In genomic region chr3:15051531-15051930, GRCh38 we compare ENCODE assay signal across 8 cellular contexts. TPM values are rescaled to one million over a fixed set of nuclear protein-coding genes. Genes with fewer than 3 reads are reported as not detected.
DNase-seq lines count a peak whose midpoint lies in the region; ATAC-seq and TF ChIP-seq lines count a peak whose summit lies in the region.

No MANE protein-coding gene starts in this region.

- H3F3A ChIP-seq in GM23248 (ENCODE audit: insufficient read depth), result no peaks in the 10 kb centered on the region; the same call in 1 of the 2 replicates

- 50 to 100% methylated on average over 1 of the region's 1 CpG for WGBS in GM23248 (ENCODE audit: low coverage in 1 of 2, low lambda C conversion rate in 2 of 2, missing lambda C conversion rate in 2 of 2), 2 experiments
- WGBS in endodermal cell (ENCODE audit: insufficient coverage in 1 of 2, insufficient read length in 1 of 2), 2 experiments, result 68 to 80% methylated on average over 1 of the region's 1 CpG
- 57 to 77% methylated on average over 1 of the region's 1 CpG for WGBS in aorta, 2 donors

- no peak overlapping the region for H3K4me3 ChIP-seq in GM23248
- no peak overlapping the region for H3K4me3 ChIP-seq in endodermal cell (ENCODE audit: low read length)
- no peak overlapping the region for H3K4me3 ChIP-seq in aorta (ENCODE audit: low read length in 2 of 2)

- no peaks in the 10 kb centered on the region for H3K9me3 ChIP-seq in GM23248 (ENCODE audit: low read depth)
- no peaks in the 10 kb centered on the region for H3K9me3 ChIP-seq in endodermal cell (ENCODE audit: control insufficient read depth, low read length)
- H3K9me3 ChIP-seq in aorta (ENCODE audit: control insufficient read depth, low read length), result no peaks in the 10 kb centered on the region

- H3K9me3 Mint-ChIP-seq in endodermal cell, result no peaks in the 10 kb centered on the region
- no peaks in the 10 kb centered on the region for H3K9me3 Mint-ChIP-seq in natural killer cell treated with Interleukin-12 subunit alpha and Interleukin-12 subunit beta and Interleukin-15 and Interleukin-18, amount 100 ng/mL, for 72 hours

- H4K20me1 ChIP-seq in GM23248 (ENCODE audit: insufficient read depth), result no peaks in the 10 kb centered on the region

- in situ Hi-C loops in GM23248 (cut with MboI), result no loop called here

- peak; percentile 74 to 75 for ATAC-seq in natural killer cell treated with Interleukin-12 subunit alpha and Interleukin-12 subunit beta and Interleukin-15 and Interleukin-18, amount 100 ng/mL, for 72 hours
- no peak for ATAC-seq in aorta (ENCODE audit: low FRiP score)

- DNase-seq in SIG-M5 treated with dmso at 0.1 percent for 504 hours (lab: John Stamatoyannopoulos, UW; ENCODE audit: unreplicated experiment), result peak; percentile 65
- no peak for DNase-seq in SIG-M5 (lab: John Stamatoyannopoulos, UW)
- peak; percentile 70 for DNase-seq in GM23248
- peak; percentile 6 for DNase-seq in KG1 (lab: John Stamatoyannopoulos, UW)
- peak; percentile 68 for DNase-seq in activated CD4-positive, alpha-beta T cell treated with anti-CD3 and anti-CD28 coated beads for 48 hours
- DNase-seq in endodermal cell, result peak; percentile 93
- DNase-seq in natural killer cell treated with Interleukin-12 subunit alpha and Interleukin-12 subunit beta and Interleukin-15 and Interleukin-18, amount 100 ng/mL, for 72 hours (ENCODE audit: low spot score), result no peak
- DNase-seq in aorta, result no peak

- H3K4me1 Mint-ChIP-seq in endodermal cell, result peaks cover 21% of the 10 kb centered on the region
- H3K4me1 Mint-ChIP-seq in natural killer cell treated with Interleukin-12 subunit alpha and Interleukin-12 subunit beta and Interleukin-15 and Interleukin-18, amount 100 ng/mL, for 72 hours (ENCODE audit: low read depth in 2 of 2), result peaks cover 12 to 24% of the 10 kb centered on the region in 2 donors

- peaks cover 69% of the 10 kb centered on the region for H3K79me2 ChIP-seq in GM23248 (ENCODE audit: insufficient read depth)

- H3K27me3 ChIP-seq in GM23248 (replicated peaks; ENCODE audit: insufficient read depth) (no peaks in the 10 kb centered on the region), endodermal cell (ENCODE audit: control insufficient read depth, insufficient read depth, low read length, poor library complexity, severe bottlenecking) (no peaks in the 10 kb centered on the region), aorta (ENCODE audit: control insufficient read depth in 1 of 2, insufficient read depth in 2 of 2, low read length in 1 of 2) (no peaks in the 10 kb centered on the region)

- H3K4me2 ChIP-seq in GM23248 (ENCODE audit: unreplicated experiment), result no peak overlapping the region

- intact Hi-C loops in aorta (cut with DNase I), result no loop called here

- peak overlapping the region; percentile 83 for H3K27ac Mint-ChIP-seq in endodermal cell
- no peak overlapping the region for H3K27ac Mint-ChIP-seq in natural killer cell treated with Interleukin-12 subunit alpha and Interleukin-12 subunit beta and Interleukin-15 and Interleukin-18, amount 100 ng/mL, for 72 hours

- H3K36me3 Mint-ChIP-seq in endodermal cell (ENCODE audit: low read depth), result peaks cover 76% of the 10 kb centered on the region
- peaks cover 4% of the 10 kb centered on the region for H3K36me3 Mint-ChIP-seq in natural killer cell treated with Interleukin-12 subunit alpha and Interleukin-12 subunit beta and Interleukin-15 and Interleukin-18, amount 100 ng/mL, for 72 hours

- H3K27ac ChIP-seq in GM23248 (no peak overlapping the region), endodermal cell (ENCODE audit: low read depth, low read length) (no peak overlapping the region), aorta (ENCODE audit: low read depth in 1 of 2, low read length in 2 of 2) (no peak overlapping the region)

- H3K27me3 Mint-ChIP-seq in endodermal cell (ENCODE audit: insufficient read depth), result no peaks in the 10 kb centered on the region
- H3K27me3 Mint-ChIP-seq in natural killer cell treated with Interleukin-12 subunit alpha and Interleukin-12 subunit beta and Interleukin-15 and Interleukin-18, amount 100 ng/mL, for 72 hours, result no peaks in the 10 kb centered on the region

- peaks cover 38% of the 10 kb centered on the region for H3K36me3 ChIP-seq in GM23248 (ENCODE audit: low read depth)
- peaks cover 92% of the 10 kb centered on the region for H3K36me3 ChIP-seq in endodermal cell (ENCODE audit: control insufficient read depth, insufficient read depth, low read length)
- peaks cover 2 to 8% of the 10 kb centered on the region in 2 donors for H3K36me3 ChIP-seq in aorta (ENCODE audit: control insufficient read depth in 1 of 2, insufficient read depth in 2 of 2, low read length in 1 of 2)

- H3K9ac ChIP-seq in GM23248 (no peak overlapping the region), endodermal cell (ENCODE audit: extremely low read depth, low read length, poor library complexity, severe bottlenecking) (no peak overlapping the region)

- no peak overlapping the region for H2AFZ ChIP-seq in GM23248

- TF ChIP-seq CTCF in endodermal cell (conservative IDR thresholded peaks at IDR 0.05), result peak; percentile 93

- H3K9me2 ChIP-seq in GM23248 (ENCODE audit: insufficient read depth), result no peaks in the 10 kb centered on the region

- H3K4me1 ChIP-seq in GM23248 (ENCODE audit: insufficient read depth), result peaks cover 8% of the 10 kb centered on the region; the same call in 1 of the 2 replicates
- H3K4me1 ChIP-seq in endodermal cell (ENCODE audit: control insufficient read depth, insufficient read depth, low read length), result peaks cover 4% of the 10 kb centered on the region
- no peaks in the 10 kb centered on the region for H3K4me1 ChIP-seq in aorta (ENCODE audit: control insufficient read depth in 1 of 2, insufficient read depth in 2 of 2, low read length in 2 of 2)

- H3K4me3 Mint-ChIP-seq in endodermal cell, result no peak overlapping the region
- H3K4me3 Mint-ChIP-seq in natural killer cell treated with Interleukin-12 subunit alpha and Interleukin-12 subunit beta and Interleukin-15 and Interleukin-18, amount 100 ng/mL, for 72 hours, result no peak overlapping the region

RNA-seq across cellular contexts. Expression of gene MRPS25, which starts 13.6 kb away (rescaled TPM):
- 7.0 and 27.2 TPM in 2 replicates for total RNA-seq in GM23248 (2014; rRNA removed; shearing (Covaris generic))
- 41.7 and 41.8 TPM in 2 replicates for polyA plus RNA-seq in GM23248 (2016; fragmentation: Nextera tagmentation; extraction: Ambion mirVana)
- total RNA-seq in endodermal cell, result 100 to 1,000 TPM in 1 of 2 donors, 10 to 100 TPM in 1; 64.1 to 101 TPM
- polyA plus RNA-seq in endodermal cell (2013, experiment 1 of 2), result 45.9 TPM
- polyA plus RNA-seq in endodermal cell (2013, experiment 2 of 2), result 34.8 TPM
- total RNA-seq in natural killer cell treated with Interleukin-12 subunit alpha and Interleukin-12 subunit beta and Interleukin-15 and Interleukin-18, amount 100 ng/mL, for 72 hours, result 100 to 1,000 TPM in 1 of 2 donors, 10 to 100 TPM in 1; 41.5 to 117 TPM
- total RNA-seq in aorta, result 10 to 100 TPM; 27.5 to 37.6 TPM
- polyA plus RNA-seq in aorta, result 10 to 100 TPM; 10.8 to 31.8 TPM

RNA-seq across cellular contexts. Expression of gene RBSN, which starts 47.4 kb away (rescaled TPM):
- total RNA-seq in GM23248 (2014; rRNA removed; shearing (Covaris generic)), result 23.9 and 35.0 TPM in 2 replicates
- polyA plus RNA-seq in GM23248 (2016; fragmentation: Nextera tagmentation; extraction: Ambion mirVana), result 19.5 and 21.0 TPM in 2 replicates
- total RNA-seq in endodermal cell, result 10 to 100 TPM; 23.3 to 25.2 TPM
- 27.6 TPM for polyA plus RNA-seq in endodermal cell (2013, experiment 1 of 2)
- polyA plus RNA-seq in endodermal cell (2013, experiment 2 of 2), result 28.5 TPM
- 10 to 100 TPM; 17.9 to 19.1 TPM for total RNA-seq in natural killer cell treated with Interleukin-12 subunit alpha and Interleukin-12 subunit beta and Interleukin-15 and Interleukin-18, amount 100 ng/mL, for 72 hours
- total RNA-seq in aorta, result 10 to 100 TPM; 32.4 to 39.2 TPM
- 10 to 100 TPM; 12.9 to 13.8 TPM for polyA plus RNA-seq in aorta

Comparison
In these comparisons a context has a peak if more than half of its experiments do, and no peak if none do; other contexts are left out.
1. DNase-seq: peak in SIG-M5 treated with dmso at 0.1 percent for 504 hours (single experiment), GM23248 (single experiment), KG1 (single experiment), activated CD4-positive, alpha-beta T cell treated with anti-CD3 and anti-CD28 coated beads for 48 hours (single experiment) and endodermal cell (single experiment); none in SIG-M5 (single experiment), natural killer cell treated with Interleukin-12 subunit alpha and Interleukin-12 subunit beta and Interleukin-15 and Interleukin-18, amount 100 ng/mL, for 72 hours (single experiment) and aorta (0 of 2).